ENCODE assay signal across 8 cellular contexts in the genomic region with DNA sequence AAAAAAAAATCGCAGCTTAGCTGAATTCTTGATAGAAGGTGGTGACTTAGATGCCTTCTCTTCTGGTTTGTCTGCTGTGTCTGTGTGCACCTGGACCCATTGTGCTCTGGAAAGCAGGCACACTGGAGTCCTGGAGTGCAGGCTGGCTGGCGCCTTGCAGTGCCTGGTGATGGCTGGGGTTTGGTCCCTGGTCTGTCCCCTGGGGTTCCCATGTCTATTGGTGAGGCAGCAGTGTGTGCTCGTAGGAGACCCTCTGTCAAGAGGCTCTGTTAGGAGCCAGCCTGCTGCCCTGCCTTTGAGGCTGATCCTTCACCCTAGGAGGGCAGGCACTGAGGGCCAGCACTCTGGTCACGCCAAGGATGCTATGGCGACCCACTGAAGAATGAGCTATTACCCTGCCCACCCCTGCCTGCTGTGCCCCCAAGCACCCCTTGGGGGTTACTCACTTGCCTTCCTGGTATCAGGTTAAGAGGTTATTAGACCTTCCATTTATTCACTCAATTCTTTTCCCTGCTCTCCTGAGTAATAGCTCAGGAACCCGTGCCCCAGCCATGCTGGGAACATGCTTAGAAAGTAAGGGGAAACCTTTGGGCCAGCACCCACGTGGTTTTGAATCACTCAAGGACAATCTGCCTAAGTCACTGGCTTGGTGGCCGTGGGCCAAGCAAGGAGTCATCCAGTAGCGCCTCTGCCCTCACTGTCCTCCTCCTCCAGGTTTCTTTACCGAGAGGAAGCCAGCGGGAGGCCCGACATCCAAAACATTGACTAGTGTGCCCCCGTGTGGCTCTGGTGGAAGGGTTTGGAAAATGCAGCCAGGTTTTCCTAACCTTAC.
DNase-seq lines count a peak whose midpoint lies in the region; TF ChIP-seq lines count a peak whose summit lies in the region.

No MANE protein-coding gene starts in this region.

- H3K27ac Mint-ChIP-seq in nephron progenitor cell: peak overlapping the region; percentile 39

- peaks cover 5% of the 10 kb centered on the region for H3K27me3 Mint-ChIP-seq in nephron progenitor cell (ENCODE audit: low read depth, poor library complexity)

- H3K4me3 ChIP-seq in fibroblast of pulmonary artery (replicated peaks; ENCODE audit: low read depth, low read length) (no peak overlapping the region), thyroid gland (replicated peaks in 1 of 3) (no peak overlapping the region)

- H3K27ac ChIP-seq in thyroid gland: peak overlapping the region in 1 of 3 donors; percentile 20

- H3K36me3 Mint-ChIP-seq in nephron progenitor cell (ENCODE audit: low read depth): no peaks in the 10 kb centered on the region

- 26 to 33% methylated on average over 11 to 12 of the region's 13 CpGs for WGBS in thyroid gland, 2 donors

- H3K9me3 ChIP-seq in thyroid gland: no peaks in the 10 kb centered on the region

- H3K4me1 Mint-ChIP-seq in nephron progenitor cell: peaks cover 31% of the 10 kb centered on the region

- no peak overlapping the region for H3K4me3 Mint-ChIP-seq in nephron progenitor cell

- no peaks in the 10 kb centered on the region for H3K27me3 ChIP-seq in thyroid gland

- no peaks in the 10 kb centered on the region for H3K36me3 ChIP-seq in thyroid gland

- TF ChIP-seq POLR2A in thyroid gland (IDR thresholded peaks at IDR 0.05): no peak

- intact Hi-C loops in thyroid gland (cut with DNase I): loop anchor here (2.0 to 5.0 kb wide), 2 partner anchors 159 to 293 kb away; no protein-coding TSS in a partner anchor

- DNase-seq in activated CD4-positive, CD25-positive, alpha-beta regulatory T cell treated with anti-CD3 and anti-CD28 coated beads, Interleukin-2, amount 50 U/mL, for 72 hours: peak; percentile 30
- DNase-seq in activated CD4-positive, CD25-positive, alpha-beta regulatory T cell (lab: John Stamatoyannopoulos, UW): no peak
- peak; percentile 64 for DNase-seq in HuH-7.5 (ENCODE audit: low spot score)
- DNase-seq in NOMO-1 treated with DMSO at 0.1 percent for 48 hours (lab: John Stamatoyannopoulos, UW; ENCODE audit: unreplicated experiment): peak; percentile 74
- peak; percentile 4 for DNase-seq in activated T-cell treated with anti-CD3 and anti-CD28 coated beads for 4 hours
- peak; percentile 98 for DNase-seq in fibroblast of pulmonary artery (ENCODE audit: low read depth)
- peak; percentile 74 for DNase-seq in nephron progenitor cell
- DNase-seq in thyroid gland: peak; percentile 97

- peak; percentile 74 for TF ChIP-seq CTCF in fibroblast of pulmonary artery (IDR thresholded peaks at IDR 0.05; ENCODE audit: low read length, missing control alignments)
- TF ChIP-seq CTCF in nephron progenitor cell (IDR thresholded peaks at IDR 0.05): peak; percentile 63
- TF ChIP-seq CTCF in thyroid gland (IDR thresholded peaks at IDR 0.05): peak; percentile 28 to 92 (median 80)

- peaks cover 6% of the 10 kb centered on the region for H3K9me3 Mint-ChIP-seq in nephron progenitor cell

- peaks cover 0 to 16% of the 10 kb centered on the region in 2 donors for H3K4me1 ChIP-seq in thyroid gland

Comparison
In these comparisons a context has a peak if more than half of its experiments do, and no peak if none do; other contexts are left out.
1. DNase-seq: peak in activated CD4-positive, CD25-positive, alpha-beta regulatory T cell treated with anti-CD3 and anti-CD28 coated beads, Interleukin-2, amount 50 U/mL, for 72 hours (single experiment), HuH-7.5 (single experiment), NOMO-1 treated with DMSO at 0.1 percent for 48 hours (single experiment), activated T-cell treated with anti-CD3 and anti-CD28 coated beads for 4 hours (single experiment), fibroblast of pulmonary artery (single experiment), nephron progenitor cell (single experiment) and thyroid gland (2 of 2); none in activated CD4-positive, CD25-positive, alpha-beta regulatory T cell (0 of 4).
2. Peak in every context shown above with its lines, with median percentiles within 50 percentile points of each other: CTCF ChIP-seq.